2 cellular contexts compared by ENCODE assay signal in the genomic region with DNA sequence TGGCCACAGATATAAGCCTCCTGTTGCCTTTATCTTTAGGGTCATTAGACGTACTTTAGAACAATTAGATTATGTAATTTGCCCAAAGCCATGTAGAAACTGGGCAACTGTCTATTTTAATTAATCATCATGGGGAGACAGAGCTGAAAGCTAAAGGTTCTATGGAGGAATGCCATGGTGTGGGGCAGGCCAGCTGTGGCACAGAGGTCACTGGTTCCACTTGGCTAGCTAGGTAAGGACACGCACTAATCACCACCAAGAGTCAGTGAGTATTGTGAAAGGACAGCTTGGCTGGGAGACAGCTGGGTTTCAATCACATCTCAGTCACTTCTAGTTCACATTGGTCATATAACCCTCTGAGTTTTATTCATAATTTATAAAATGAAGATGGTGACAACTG.
TF ChIP-seq lines count a peak whose summit lies in the region.

No MANE protein-coding gene starts in this region.

TF ChIP-seq in liver, 16 proteins besides CTCF, POLR2A, EP300 and RAD21 (continued from another document):
- TF ChIP-seq NR2F2 (IDR thresholded peaks at IDR 0.05) (no peak), SP1 (IDR thresholded peaks at IDR 0.05) (peak; percentile 71)
- TF ChIP-seq, protein P1, sequence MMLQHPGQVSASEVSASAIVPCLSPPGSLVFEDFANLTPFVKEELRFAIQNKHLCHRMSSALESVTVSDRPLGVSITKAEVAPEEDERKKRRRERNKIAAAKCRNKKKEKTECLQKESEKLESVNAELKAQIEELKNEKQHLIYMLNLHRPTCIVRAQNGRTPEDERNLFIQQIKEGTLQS (IDR thresholded peaks at IDR 0.05) = no peak
- TF ChIP-seq, protein P2, sequence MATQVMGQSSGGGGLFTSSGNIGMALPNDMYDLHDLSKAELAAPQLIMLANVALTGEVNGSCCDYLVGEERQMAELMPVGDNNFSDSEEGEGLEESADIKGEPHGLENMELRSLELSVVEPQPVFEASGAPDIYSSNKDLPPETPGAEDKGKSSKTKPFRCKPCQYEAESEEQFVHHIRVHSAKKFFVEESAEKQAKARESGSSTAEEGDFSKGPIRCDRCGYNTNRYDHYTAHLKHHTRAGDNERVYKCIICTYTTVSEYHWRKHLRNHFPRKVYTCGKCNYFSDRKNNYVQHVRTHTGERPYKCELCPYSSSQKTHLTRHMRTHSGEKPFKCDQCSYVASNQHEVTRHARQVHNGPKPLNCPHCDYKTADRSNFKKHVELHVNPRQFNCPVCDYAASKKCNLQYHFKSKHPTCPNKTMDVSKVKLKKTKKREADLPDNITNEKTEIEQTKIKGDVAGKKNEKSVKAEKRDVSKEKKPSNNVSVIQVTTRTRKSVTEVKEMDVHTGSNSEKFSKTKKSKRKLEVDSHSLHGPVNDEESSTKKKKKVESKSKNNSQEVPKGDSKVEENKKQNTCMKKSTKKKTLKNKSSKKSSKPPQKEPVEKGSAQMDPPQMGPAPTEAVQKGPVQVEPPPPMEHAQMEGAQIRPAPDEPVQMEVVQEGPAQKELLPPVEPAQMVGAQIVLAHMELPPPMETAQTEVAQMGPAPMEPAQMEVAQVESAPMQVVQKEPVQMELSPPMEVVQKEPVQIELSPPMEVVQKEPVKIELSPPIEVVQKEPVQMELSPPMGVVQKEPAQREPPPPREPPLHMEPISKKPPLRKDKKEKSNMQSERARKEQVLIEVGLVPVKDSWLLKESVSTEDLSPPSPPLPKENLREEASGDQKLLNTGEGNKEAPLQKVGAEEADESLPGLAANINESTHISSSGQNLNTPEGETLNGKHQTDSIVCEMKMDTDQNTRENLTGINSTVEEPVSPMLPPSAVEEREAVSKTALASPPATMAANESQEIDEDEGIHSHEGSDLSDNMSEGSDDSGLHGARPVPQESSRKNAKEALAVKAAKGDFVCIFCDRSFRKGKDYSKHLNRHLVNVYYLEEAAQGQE (IDR thresholded peaks at IDR 0.05) = peak; percentile 39

TF ChIP-seq in HepG2, 621 proteins besides CTCF, POLR2A, EP300 and RAD21 (continued from another document):
- TF ChIP-seq, protein P3, sequence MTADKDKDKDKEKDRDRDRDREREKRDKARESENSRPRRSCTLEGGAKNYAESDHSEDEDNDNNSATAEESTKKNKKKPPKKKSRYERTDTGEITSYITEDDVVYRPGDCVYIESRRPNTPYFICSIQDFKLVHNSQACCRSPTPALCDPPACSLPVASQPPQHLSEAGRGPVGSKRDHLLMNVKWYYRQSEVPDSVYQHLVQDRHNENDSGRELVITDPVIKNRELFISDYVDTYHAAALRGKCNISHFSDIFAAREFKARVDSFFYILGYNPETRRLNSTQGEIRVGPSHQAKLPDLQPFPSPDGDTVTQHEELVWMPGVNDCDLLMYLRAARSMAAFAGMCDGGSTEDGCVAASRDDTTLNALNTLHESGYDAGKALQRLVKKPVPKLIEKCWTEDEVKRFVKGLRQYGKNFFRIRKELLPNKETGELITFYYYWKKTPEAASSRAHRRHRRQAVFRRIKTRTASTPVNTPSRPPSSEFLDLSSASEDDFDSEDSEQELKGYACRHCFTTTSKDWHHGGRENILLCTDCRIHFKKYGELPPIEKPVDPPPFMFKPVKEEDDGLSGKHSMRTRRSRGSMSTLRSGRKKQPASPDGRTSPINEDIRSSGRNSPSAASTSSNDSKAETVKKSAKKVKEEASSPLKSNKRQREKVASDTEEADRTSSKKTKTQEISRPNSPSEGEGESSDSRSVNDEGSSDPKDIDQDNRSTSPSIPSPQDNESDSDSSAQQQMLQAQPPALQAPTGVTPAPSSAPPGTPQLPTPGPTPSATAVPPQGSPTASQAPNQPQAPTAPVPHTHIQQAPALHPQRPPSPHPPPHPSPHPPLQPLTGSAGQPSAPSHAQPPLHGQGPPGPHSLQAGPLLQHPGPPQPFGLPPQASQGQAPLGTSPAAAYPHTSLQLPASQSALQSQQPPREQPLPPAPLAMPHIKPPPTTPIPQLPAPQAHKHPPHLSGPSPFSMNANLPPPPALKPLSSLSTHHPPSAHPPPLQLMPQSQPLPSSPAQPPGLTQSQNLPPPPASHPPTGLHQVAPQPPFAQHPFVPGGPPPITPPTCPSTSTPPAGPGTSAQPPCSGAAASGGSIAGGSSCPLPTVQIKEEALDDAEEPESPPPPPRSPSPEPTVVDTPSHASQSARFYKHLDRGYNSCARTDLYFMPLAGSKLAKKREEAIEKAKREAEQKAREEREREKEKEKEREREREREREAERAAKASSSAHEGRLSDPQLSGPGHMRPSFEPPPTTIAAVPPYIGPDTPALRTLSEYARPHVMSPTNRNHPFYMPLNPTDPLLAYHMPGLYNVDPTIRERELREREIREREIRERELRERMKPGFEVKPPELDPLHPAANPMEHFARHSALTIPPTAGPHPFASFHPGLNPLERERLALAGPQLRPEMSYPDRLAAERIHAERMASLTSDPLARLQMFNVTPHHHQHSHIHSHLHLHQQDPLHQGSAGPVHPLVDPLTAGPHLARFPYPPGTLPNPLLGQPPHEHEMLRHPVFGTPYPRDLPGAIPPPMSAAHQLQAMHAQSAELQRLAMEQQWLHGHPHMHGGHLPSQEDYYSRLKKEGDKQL (CRISPR knock-in tag; IDR thresholded peaks at IDR 0.05; ENCODE audit: low read depth) = no peak
- TF ChIP-seq ZNF598 (CRISPR knock-in tag; IDR thresholded peaks at IDR 0.05; ENCODE audit: borderline replicate concordance) (no peak), NR2F1 (CRISPR knock-in tag; IDR thresholded peaks at IDR 0.05) (no peak), MTF2 (CRISPR knock-in tag; IDR thresholded peaks at IDR 0.05; ENCODE audit: borderline replicate concordance) (no peak), ZMAT3 (CRISPR knock-in tag; conservative IDR thresholded peaks at IDR 0.05) (no peak), ZNF652 (CRISPR knock-in tag; IDR thresholded peaks at IDR 0.05; ENCODE audit: borderline replicate concordance, low read depth) (no peak), ZNF850 (CRISPR knock-in tag; conservative IDR thresholded peaks at IDR 0.05) (no peak)
- TF ChIP-seq, protein P4, sequence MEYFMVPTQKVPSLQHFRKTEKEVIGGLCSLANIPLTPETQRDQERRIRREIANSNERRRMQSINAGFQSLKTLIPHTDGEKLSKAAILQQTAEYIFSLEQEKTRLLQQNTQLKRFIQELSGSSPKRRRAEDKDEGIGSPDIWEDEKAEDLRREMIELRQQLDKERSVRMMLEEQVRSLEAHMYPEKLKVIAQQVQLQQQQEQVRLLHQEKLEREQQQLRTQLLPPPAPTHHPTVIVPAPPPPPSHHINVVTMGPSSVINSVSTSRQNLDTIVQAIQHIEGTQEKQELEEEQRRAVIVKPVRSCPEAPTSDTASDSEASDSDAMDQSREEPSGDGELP (IDR thresholded peaks at IDR 0.05; ENCODE audit: borderline replicate concordance, low read depth) = no peak
- TF ChIP-seq, protein P5, sequence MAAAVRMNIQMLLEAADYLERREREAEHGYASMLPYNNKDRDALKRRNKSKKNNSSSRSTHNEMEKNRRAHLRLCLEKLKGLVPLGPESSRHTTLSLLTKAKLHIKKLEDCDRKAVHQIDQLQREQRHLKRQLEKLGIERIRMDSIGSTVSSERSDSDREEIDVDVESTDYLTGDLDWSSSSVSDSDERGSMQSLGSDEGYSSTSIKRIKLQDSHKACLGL (CRISPR knock-in tag; IDR thresholded peaks at IDR 0.05) = no peak
